In the genomic region with DNA sequence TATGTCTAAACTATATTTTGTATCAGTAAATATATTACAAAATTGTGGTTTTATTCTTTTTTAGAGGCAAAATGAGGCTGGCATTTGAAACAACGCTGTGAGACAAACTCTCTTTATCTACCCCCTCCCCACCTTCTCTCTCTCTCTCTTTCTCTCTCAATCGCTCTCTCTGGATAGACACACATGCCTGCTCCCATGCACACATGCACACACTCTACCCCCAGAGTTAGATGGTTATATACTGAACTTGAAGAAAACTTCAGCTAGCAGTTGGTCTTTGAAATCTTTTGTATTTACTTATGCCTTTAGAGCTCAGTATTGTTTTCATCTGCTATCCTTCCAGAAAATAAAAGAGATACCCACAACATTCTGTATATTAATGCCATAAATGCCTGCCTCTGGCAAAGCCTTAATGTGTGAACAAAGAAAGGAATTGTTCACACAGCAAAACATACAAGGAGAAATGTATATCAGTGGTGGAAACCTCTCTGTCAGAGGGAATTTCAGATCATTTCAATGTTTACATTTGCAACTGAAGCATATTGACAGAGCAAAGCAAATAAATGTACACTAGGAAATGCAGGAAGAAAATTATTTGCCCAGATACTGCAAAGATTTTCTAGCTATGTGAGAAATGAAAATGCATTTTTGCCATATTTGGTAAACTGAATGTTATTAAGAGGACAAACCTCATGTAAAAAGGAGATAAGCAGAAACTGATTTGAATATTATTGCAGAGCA, we compare ENCODE assay signal across 1 cellular context.
TF ChIP-seq lines count a peak whose summit lies in the region.

No MANE protein-coding gene starts in this region.

TF ChIP-seq in HepG2, 621 proteins besides CTCF, POLR2A, EP300 and RAD21 (continued from another document and continues in another):
- TF ChIP-seq, protein P1, sequence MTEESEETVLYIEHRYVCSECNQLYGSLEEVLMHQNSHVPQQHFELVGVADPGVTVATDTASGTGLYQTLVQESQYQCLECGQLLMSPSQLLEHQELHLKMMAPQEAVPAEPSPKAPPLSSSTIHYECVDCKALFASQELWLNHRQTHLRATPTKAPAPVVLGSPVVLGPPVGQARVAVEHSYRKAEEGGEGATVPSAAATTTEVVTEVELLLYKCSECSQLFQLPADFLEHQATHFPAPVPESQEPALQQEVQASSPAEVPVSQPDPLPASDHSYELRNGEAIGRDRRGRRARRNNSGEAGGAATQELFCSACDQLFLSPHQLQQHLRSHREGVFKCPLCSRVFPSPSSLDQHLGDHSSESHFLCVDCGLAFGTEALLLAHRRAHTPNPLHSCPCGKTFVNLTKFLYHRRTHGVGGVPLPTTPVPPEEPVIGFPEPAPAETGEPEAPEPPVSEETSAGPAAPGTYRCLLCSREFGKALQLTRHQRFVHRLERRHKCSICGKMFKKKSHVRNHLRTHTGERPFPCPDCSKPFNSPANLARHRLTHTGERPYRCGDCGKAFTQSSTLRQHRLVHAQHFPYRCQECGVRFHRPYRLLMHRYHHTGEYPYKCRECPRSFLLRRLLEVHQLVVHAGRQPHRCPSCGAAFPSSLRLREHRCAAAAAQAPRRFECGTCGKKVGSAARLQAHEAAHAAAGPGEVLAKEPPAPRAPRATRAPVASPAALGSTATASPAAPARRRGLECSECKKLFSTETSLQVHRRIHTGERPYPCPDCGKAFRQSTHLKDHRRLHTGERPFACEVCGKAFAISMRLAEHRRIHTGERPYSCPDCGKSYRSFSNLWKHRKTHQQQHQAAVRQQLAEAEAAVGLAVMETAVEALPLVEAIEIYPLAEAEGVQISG (CRISPR knock-in tag; IDR thresholded peaks at IDR 0.05): no peak
- peak; percentile 33; the same call in 1 of the 2 replicates for TF ChIP-seq SOX13 (IDR thresholded peaks at IDR 0.05)
- TF ChIP-seq SOX13 (CRISPR knock-in tag; conservative IDR thresholded peaks at IDR 0.05 in 1 of 2, IDR thresholded peaks at IDR 0.05 in 1 of 2): peak in 1 of 2 experiments; percentile 95; a peak in 2 of 4 replicates
- peak; percentile 94 for TF ChIP-seq SRF (IDR thresholded peaks at IDR 0.05; ENCODE audit: low read depth, low read length)
- TF ChIP-seq, protein P2, sequence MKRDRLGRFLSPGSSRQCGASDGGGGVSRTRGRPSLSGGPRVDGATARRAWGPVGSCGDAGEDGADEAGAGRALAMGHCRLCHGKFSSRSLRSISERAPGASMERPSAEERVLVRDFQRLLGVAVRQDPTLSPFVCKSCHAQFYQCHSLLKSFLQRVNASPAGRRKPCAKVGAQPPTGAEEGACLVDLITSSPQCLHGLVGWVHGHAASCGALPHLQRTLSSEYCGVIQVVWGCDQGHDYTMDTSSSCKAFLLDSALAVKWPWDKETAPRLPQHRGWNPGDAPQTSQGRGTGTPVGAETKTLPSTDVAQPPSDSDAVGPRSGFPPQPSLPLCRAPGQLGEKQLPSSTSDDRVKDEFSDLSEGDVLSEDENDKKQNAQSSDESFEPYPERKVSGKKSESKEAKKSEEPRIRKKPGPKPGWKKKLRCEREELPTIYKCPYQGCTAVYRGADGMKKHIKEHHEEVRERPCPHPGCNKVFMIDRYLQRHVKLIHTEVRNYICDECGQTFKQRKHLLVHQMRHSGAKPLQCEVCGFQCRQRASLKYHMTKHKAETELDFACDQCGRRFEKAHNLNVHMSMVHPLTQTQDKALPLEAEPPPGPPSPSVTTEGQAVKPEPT (CRISPR knock-in tag; IDR thresholded peaks at IDR 0.05; ENCODE audit: low read depth): no peak
- TF ChIP-seq, protein P3, sequence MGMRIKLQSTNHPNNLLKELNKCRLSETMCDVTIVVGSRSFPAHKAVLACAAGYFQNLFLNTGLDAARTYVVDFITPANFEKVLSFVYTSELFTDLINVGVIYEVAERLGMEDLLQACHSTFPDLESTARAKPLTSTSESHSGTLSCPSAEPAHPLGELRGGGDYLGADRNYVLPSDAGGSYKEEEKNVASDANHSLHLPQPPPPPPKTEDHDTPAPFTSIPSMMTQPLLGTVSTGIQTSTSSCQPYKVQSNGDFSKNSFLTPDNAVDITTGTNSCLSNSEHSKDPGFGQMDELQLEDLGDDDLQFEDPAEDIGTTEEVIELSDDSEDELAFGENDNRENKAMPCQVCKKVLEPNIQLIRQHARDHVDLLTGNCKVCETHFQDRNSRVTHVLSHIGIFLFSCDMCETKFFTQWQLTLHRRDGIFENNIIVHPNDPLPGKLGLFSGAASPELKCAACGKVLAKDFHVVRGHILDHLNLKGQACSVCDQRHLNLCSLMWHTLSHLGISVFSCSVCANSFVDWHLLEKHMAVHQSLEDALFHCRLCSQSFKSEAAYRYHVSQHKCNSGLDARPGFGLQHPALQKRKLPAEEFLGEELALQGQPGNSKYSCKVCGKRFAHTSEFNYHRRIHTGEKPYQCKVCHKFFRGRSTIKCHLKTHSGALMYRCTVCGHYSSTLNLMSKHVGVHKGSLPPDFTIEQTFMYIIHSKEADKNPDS (CRISPR knock-in tag; IDR thresholded peaks at IDR 0.05): no peak
- TF ChIP-seq TOPORS (CRISPR knock-in tag; IDR thresholded peaks at IDR 0.05): no peak
- no peak for TF ChIP-seq NONO (IDR thresholded peaks at IDR 0.05)
- TF ChIP-seq NONO (CRISPR knock-in tag; conservative IDR thresholded peaks at IDR 0.05): no peak
- peak; percentile 88 for TF ChIP-seq TBX3 (IDR thresholded peaks at IDR 0.05; ENCODE audit: borderline replicate concordance)
- TF ChIP-seq, protein P4, sequence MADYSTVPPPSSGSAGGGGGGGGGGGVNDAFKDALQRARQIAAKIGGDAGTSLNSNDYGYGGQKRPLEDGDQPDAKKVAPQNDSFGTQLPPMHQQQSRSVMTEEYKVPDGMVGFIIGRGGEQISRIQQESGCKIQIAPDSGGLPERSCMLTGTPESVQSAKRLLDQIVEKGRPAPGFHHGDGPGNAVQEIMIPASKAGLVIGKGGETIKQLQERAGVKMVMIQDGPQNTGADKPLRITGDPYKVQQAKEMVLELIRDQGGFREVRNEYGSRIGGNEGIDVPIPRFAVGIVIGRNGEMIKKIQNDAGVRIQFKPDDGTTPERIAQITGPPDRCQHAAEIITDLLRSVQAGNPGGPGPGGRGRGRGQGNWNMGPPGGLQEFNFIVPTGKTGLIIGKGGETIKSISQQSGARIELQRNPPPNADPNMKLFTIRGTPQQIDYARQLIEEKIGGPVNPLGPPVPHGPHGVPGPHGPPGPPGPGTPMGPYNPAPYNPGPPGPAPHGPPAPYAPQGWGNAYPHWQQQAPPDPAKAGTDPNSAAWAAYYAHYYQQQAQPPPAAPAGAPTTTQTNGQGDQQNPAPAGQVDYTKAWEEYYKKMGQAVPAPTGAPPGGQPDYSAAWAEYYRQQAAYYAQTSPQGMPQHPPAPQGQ (CRISPR knock-in tag; IDR thresholded peaks at IDR 0.05; ENCODE audit: borderline replicate concordance): no peak
- TF ChIP-seq ISL2 (CRISPR knock-in tag; IDR thresholded peaks at IDR 0.05): peak; percentile 97
- peak; percentile 81 for TF ChIP-seq PPARG (CRISPR knock-in tag; conservative IDR thresholded peaks at IDR 0.05)
- TF ChIP-seq RXRA (CRISPR knock-in tag; IDR thresholded peaks at IDR 0.05): no peak
- TF ChIP-seq ZNF598 (CRISPR knock-in tag; IDR thresholded peaks at IDR 0.05; ENCODE audit: borderline replicate concordance): no peak
- TF ChIP-seq SIX1 (CRISPR knock-in tag; IDR thresholded peaks at IDR 0.05; ENCODE audit: borderline replicate concordance): peak; percentile 89; the same call in 1 of the 2 replicates
- TF ChIP-seq ASH2L (IDR thresholded peaks at IDR 0.05; ENCODE audit: insufficient read length, low read depth, low read length): peak; percentile 74
- no peak for TF ChIP-seq SKI (IDR thresholded peaks at IDR 0.05; ENCODE audit: partially characterized antibody)
- TF ChIP-seq ARID3A (IDR thresholded peaks at IDR 0.05; ENCODE audit: low read depth, low read length): peak; percentile 100
- TF ChIP-seq ZNF644 (CRISPR knock-in tag; IDR thresholded peaks at IDR 0.05; ENCODE audit: low read depth): peak; percentile 41; the same call in 1 of the 2 replicates
- 0 out of 2 replicates have a peak, but pooled peaks have one; percentile 11 for TF ChIP-seq TFE3 (CRISPR knock-in tag; IDR thresholded peaks at IDR 0.05)
- TF ChIP-seq JARID2 (CRISPR knock-in tag; IDR thresholded peaks at IDR 0.05; ENCODE audit: insufficient replicate concordance): no peak
- no peak for TF ChIP-seq ARNT (IDR thresholded peaks at IDR 0.05)
- TF ChIP-seq, protein P5, sequence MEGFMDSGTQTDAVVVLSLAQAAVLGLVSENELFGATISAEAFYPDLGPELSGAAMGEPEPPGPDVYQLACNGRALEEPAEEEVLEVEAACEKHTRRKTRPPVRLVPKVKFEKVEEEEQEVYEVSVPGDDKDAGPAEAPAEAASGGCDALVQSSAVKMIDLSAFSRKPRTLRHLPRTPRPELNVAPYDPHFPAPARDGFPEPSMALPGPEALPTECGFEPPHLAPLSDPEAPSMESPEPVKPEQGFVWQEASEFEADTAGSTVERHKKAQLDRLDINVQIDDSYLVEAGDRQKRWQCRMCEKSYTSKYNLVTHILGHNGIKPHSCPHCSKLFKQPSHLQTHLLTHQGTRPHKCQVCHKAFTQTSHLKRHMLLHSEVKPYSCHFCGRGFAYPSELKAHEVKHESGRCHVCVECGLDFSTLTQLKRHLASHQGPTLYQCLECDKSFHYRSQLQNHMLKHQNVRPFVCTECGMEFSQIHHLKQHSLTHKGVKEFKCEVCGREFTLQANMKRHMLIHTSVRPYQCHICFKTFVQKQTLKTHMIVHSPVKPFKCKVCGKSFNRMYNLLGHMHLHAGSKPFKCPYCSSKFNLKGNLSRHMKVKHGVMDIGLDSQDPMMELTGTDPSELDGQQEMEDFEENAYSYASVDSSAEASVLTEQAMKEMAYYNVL (CRISPR knock-in tag; IDR thresholded peaks at IDR 0.05; ENCODE audit: borderline replicate concordance): peak; percentile 67
- no peak for TF ChIP-seq TFDP2 (CRISPR knock-in tag; IDR thresholded peaks at IDR 0.05)
- TF ChIP-seq, protein P6, sequence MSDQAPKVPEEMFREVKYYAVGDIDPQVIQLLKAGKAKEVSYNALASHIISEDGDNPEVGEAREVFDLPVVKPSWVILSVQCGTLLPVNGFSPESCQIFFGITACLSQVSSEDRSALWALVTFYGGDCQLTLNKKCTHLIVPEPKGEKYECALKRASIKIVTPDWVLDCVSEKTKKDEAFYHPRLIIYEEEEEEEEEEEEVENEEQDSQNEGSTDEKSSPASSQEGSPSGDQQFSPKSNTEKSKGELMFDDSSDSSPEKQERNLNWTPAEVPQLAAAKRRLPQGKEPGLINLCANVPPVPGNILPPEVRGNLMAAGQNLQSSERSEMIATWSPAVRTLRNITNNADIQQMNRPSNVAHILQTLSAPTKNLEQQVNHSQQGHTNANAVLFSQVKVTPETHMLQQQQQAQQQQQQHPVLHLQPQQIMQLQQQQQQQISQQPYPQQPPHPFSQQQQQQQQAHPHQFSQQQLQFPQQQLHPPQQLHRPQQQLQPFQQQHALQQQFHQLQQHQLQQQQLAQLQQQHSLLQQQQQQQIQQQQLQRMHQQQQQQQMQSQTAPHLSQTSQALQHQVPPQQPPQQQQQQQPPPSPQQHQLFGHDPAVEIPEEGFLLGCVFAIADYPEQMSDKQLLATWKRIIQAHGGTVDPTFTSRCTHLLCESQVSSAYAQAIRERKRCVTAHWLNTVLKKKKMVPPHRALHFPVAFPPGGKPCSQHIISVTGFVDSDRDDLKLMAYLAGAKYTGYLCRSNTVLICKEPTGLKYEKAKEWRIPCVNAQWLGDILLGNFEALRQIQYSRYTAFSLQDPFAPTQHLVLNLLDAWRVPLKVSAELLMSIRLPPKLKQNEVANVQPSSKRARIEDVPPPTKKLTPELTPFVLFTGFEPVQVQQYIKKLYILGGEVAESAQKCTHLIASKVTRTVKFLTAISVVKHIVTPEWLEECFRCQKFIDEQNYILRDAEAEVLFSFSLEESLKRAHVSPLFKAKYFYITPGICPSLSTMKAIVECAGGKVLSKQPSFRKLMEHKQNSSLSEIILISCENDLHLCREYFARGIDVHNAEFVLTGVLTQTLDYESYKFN (CRISPR knock-in tag; conservative IDR thresholded peaks at IDR 0.05): peak; percentile 90
- TF ChIP-seq RARA (CRISPR knock-in tag; IDR thresholded peaks at IDR 0.05): peak; percentile 67
- no peak for TF ChIP-seq PREB (CRISPR knock-in tag; IDR thresholded peaks at IDR 0.05)
- peak; percentile 94; the same call in 1 of the 2 replicates for TF ChIP-seq FOXJ3 (CRISPR knock-in tag; IDR thresholded peaks at IDR 0.05; ENCODE audit: borderline replicate concordance)
- TF ChIP-seq JUN (CRISPR knock-in tag; IDR thresholded peaks at IDR 0.05): no peak
